Comparison of ENCODE assay signal across 1 cellular context in the genomic region with DNA sequence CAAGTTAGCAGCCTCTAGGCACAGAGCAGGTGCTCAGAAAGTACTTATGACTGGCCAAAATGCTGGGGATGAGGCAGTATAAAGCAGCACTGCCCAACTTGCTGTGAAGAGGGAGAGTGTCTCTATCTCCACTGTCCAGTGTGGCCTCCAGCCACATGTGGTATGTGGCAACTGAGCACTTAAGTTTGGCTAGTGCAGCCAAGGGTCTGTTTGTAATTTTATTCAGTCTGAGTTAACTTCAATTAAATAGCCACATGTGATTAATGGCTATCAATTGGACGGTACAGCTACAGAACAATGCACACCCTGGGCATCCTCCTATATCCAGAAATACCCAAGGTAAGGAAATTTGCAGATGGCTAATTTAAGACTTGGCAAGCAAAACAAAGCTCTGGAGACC.
TF ChIP-seq lines count a peak whose summit lies in the region.

No MANE protein-coding gene starts in this region.

TF ChIP-seq in H1, 55 proteins besides CTCF, POLR2A, EP300 and RAD21 (continued from another document):
- TF ChIP-seq, protein P1, sequence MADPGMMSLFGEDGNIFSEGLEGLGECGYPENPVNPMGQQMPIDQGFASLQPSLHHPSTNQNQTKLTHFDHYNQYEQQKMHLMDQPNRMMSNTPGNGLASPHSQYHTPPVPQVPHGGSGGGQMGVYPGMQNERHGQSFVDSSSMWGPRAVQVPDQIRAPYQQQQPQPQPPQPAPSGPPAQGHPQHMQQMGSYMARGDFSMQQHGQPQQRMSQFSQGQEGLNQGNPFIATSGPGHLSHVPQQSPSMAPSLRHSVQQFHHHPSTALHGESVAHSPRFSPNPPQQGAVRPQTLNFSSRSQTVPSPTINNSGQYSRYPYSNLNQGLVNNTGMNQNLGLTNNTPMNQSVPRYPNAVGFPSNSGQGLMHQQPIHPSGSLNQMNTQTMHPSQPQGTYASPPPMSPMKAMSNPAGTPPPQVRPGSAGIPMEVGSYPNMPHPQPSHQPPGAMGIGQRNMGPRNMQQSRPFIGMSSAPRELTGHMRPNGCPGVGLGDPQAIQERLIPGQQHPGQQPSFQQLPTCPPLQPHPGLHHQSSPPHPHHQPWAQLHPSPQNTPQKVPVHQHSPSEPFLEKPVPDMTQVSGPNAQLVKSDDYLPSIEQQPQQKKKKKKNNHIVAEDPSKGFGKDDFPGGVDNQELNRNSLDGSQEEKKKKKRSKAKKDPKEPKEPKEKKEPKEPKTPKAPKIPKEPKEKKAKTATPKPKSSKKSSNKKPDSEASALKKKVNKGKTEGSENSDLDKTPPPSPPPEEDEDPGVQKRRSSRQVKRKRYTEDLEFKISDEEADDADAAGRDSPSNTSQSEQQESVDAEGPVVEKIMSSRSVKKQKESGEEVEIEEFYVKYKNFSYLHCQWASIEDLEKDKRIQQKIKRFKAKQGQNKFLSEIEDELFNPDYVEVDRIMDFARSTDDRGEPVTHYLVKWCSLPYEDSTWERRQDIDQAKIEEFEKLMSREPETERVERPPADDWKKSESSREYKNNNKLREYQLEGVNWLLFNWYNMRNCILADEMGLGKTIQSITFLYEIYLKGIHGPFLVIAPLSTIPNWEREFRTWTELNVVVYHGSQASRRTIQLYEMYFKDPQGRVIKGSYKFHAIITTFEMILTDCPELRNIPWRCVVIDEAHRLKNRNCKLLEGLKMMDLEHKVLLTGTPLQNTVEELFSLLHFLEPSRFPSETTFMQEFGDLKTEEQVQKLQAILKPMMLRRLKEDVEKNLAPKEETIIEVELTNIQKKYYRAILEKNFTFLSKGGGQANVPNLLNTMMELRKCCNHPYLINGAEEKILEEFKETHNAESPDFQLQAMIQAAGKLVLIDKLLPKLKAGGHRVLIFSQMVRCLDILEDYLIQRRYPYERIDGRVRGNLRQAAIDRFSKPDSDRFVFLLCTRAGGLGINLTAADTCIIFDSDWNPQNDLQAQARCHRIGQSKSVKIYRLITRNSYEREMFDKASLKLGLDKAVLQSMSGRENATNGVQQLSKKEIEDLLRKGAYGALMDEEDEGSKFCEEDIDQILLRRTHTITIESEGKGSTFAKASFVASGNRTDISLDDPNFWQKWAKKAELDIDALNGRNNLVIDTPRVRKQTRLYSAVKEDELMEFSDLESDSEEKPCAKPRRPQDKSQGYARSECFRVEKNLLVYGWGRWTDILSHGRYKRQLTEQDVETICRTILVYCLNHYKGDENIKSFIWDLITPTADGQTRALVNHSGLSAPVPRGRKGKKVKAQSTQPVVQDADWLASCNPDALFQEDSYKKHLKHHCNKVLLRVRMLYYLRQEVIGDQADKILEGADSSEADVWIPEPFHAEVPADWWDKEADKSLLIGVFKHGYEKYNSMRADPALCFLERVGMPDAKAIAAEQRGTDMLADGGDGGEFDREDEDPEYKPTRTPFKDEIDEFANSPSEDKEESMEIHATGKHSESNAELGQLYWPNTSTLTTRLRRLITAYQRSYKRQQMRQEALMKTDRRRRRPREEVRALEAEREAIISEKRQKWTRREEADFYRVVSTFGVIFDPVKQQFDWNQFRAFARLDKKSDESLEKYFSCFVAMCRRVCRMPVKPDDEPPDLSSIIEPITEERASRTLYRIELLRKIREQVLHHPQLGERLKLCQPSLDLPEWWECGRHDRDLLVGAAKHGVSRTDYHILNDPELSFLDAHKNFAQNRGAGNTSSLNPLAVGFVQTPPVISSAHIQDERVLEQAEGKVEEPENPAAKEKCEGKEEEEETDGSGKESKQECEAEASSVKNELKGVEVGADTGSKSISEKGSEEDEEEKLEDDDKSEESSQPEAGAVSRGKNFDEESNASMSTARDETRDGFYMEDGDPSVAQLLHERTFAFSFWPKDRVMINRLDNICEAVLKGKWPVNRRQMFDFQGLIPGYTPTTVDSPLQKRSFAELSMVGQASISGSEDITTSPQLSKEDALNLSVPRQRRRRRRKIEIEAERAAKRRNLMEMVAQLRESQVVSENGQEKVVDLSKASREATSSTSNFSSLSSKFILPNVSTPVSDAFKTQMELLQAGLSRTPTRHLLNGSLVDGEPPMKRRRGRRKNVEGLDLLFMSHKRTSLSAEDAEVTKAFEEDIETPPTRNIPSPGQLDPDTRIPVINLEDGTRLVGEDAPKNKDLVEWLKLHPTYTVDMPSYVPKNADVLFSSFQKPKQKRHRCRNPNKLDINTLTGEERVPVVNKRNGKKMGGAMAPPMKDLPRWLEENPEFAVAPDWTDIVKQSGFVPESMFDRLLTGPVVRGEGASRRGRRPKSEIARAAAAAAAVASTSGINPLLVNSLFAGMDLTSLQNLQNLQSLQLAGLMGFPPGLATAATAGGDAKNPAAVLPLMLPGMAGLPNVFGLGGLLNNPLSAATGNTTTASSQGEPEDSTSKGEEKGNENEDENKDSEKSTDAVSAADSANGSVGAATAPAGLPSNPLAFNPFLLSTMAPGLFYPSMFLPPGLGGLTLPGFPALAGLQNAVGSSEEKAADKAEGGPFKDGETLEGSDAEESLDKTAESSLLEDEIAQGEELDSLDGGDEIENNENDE (IDR thresholded peaks at IDR 0.05; ENCODE audit: insufficient replicate concordance, low read length) = no peak
- TF ChIP-seq RFX5 (IDR thresholded peaks at IDR 0.05; ENCODE audit: borderline replicate concordance, low read depth, low read length) (no peak), SIRT6 (IDR thresholded peaks at IDR 0.05; ENCODE audit: low read length) (no peak)
